Comparison of ENCODE assay signal across 15 cellular contexts in the genomic region with DNA sequence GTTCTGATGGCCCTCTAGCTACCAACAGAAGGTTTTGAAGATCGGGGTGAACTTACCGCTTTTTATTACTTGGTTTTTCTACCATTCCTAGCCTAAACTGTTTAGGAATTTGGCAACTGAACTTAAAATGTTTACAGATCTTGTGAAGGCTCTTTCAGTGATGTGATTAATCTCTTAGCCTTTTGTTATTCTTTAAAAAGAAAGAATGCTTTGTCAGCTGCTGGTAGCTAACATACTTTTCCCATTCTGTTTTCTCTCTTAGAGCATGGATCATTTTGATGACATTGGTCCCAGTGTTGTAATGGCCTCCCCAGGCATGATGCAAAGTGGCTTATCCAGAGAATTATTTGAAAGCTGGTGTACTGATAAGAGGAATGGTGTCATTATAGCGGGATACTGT. TPM values are rescaled to one million over a fixed set of nuclear protein-coding genes. Genes with fewer than 3 reads are reported as not detected.
DNase-seq lines count a peak whose midpoint lies in the region; ATAC-seq and TF ChIP-seq lines count a peak whose summit lies in the region.
"Had no signal": no experiment of that assay in that cellular context is flagged by ENCODE, and none has a peak within 500 bp of the region (broad histone marks: within the 10 kb centered on the region; RNA-seq: fewer than 3 reads in every experiment).

No MANE protein-coding gene starts in this region.

- H3K4me3 ChIP-seq in adipocyte (ENCODE audit: low read length): no peak overlapping the region
- no peak overlapping the region for H3K4me3 ChIP-seq in SK-N-SH (ENCODE audit: low read depth in 2 of 2, low read length in 1 of 2)

- POLR2A ChIA-PET in SK-N-SH (lab: Yijun Ruan, JAX): no interaction called here

- no peak for TF ChIP-seq RAD21 in SK-N-SH (IDR thresholded peaks at IDR 0.05; ENCODE audit: low read length)

- H3K79me2 ChIP-seq in SK-N-SH (ENCODE audit: insufficient read depth): no peaks in the 10 kb centered on the region

- H3K27ac ChIP-seq in temporal lobe (ENCODE audit: low read depth, low read length) (peak overlapping the region; percentile 53), SK-N-SH (ENCODE audit: low read depth in 2 of 2, low read length in 1 of 2) (no peak overlapping the region)
- H3K27ac ChIP-seq: KMS-11 had no signal

- peaks cover 8% of the 10 kb centered on the region for H3K4me1 Mint-ChIP-seq in nephron

- no peaks in the 10 kb centered on the region for H3K9me2 ChIP-seq in SK-N-SH

- H3K9me3 Mint-ChIP-seq in nephron: no peaks in the 10 kb centered on the region
- H3K9me3 Mint-ChIP-seq in activated naive CD4-positive, alpha-beta T cell treated with anti-CD3 and anti-CD28 coated beads, Interleukin-2, amount 50 U/mL, for 72 hours: no peaks in the 10 kb centered on the region

- H4K20me1 ChIP-seq in SK-N-SH (ENCODE audit: insufficient read depth): no peaks in the 10 kb centered on the region

- H3K9me3 ChIP-seq in adipocyte (ENCODE audit: control insufficient read depth, low read length) (no peaks in the 10 kb centered on the region), SK-N-SH (no peaks in the 10 kb centered on the region)

- 82% methylated on average over 3 of the region's 3 CpGs for WGBS in SK-N-SH (ENCODE audit: low lambda C conversion rate)

- H3F3A ChIP-seq in SK-N-SH (replicated peaks; ENCODE audit: insufficient read depth): peaks cover 13% of the 10 kb centered on the region

- DNase-seq in adipocyte (ENCODE audit: low read depth) (peak; percentile 42), fibroblast of peridontal ligament (ENCODE audit: extremely low read depth) (peak; percentile 32), SK-N-SH (no peak), foreskin melanocyte (no peak)
- no peak for DNase-seq in activated naive CD4-positive, alpha-beta T cell treated with anti-CD3 and anti-CD28 coated beads, Interleukin-2, amount 50 U/mL, for 72 hours (ENCODE audit: low spot score in 2 of 2)
- DNase-seq: ACHN, COR-L47, NCI-H1092, NCI-H2081 treated with DMSO at 0.1 percent for 48 hours, NCI-H524, Right ventricle myocardium superior had no signal

- no peaks in the 10 kb centered on the region for H3K27me3 Mint-ChIP-seq in nephron (ENCODE audit: low read depth)

- H3K36me3 ChIP-seq in adipocyte (ENCODE audit: control insufficient read depth, insufficient read depth, low read length, severe bottlenecking) (peaks cover 77% of the 10 kb centered on the region), SK-N-SH (replicated peaks in 1 of 2; ENCODE audit: control insufficient read depth in 1 of 2, insufficient read depth in 2 of 2, low read length in 1 of 2) (peaks cover 66 to 76% of the 10 kb centered on the region in 2 experiments)

- TF ChIP-seq CTCF in nephron (IDR thresholded peaks at IDR 0.05; ENCODE audit: unreplicated experiment in 3 of 3) (no peak), SK-N-SH (IDR thresholded peaks at IDR 0.05) (no peak)

- no peak overlapping the region for H3K9ac ChIP-seq in adipocyte (ENCODE audit: low read length)
- no peak overlapping the region for H3K9ac ChIP-seq in SK-N-SH
- H3K9ac ChIP-seq: KMS-11 had no signal

- TF ChIP-seq EP300 in SK-N-SH (IDR thresholded peaks at IDR 0.05; ENCODE audit: borderline replicate concordance in 1 of 2, low read depth in 1 of 2, low read length in 1 of 2): no peak

- peak overlapping the region in 2 of 3 experiments; percentile 79 to 88 for H3K27ac Mint-ChIP-seq in nephron
- no peak overlapping the region for H3K27ac Mint-ChIP-seq in activated naive CD4-positive, alpha-beta T cell treated with anti-CD3 and anti-CD28 coated beads, Interleukin-2, amount 50 U/mL, for 72 hours

- no peak overlapping the region for H2AFZ ChIP-seq in SK-N-SH (ENCODE audit: low read depth)

- ATAC-seq in activated naive CD4-positive, alpha-beta T cell treated with anti-CD3 and anti-CD28 coated beads, Interleukin-2, amount 50 U/mL, for 72 hours: no peak
- ATAC-seq: HepG2 had no signal

- no peak overlapping the region for H3K4me2 ChIP-seq in SK-N-SH
- H3K4me2 ChIP-seq: KMS-11 had no signal

- CTCF ChIA-PET in SK-N-SH (lab: Yijun Ruan, JAX): interaction anchor here (0.7 to 0.9 kb wide), 2 partner anchors 298 to 302 kb away, joined by 3 read pairs; no protein-coding TSS in a partner anchor

- H3K36me3 Mint-ChIP-seq in nephron (ENCODE audit: low read depth): peaks cover 63% of the 10 kb centered on the region
- H3K36me3 Mint-ChIP-seq in activated naive CD4-positive, alpha-beta T cell treated with anti-CD3 and anti-CD28 coated beads, Interleukin-2, amount 50 U/mL, for 72 hours: peaks cover 13 to 24% of the 10 kb centered on the region in 2 donors

- H3K27me3 ChIP-seq in adipocyte (replicated peaks; ENCODE audit: control insufficient read depth, insufficient read depth, low read length) (no peaks in the 10 kb centered on the region), SK-N-SH (ENCODE audit: insufficient read depth) (no peaks in the 10 kb centered on the region)

- H3K4me3 Mint-ChIP-seq in nephron: no peak overlapping the region

- H3K4me1 ChIP-seq in adipocyte (ENCODE audit: control insufficient read depth, insufficient read depth, low read length) (peaks cover 16% of the 10 kb centered on the region), SK-N-SH (ENCODE audit: control insufficient read depth in 1 of 2, insufficient read depth in 2 of 2, low read depth in 1 of 2, low read length in 1 of 2) (peaks cover 0 to 12% of the 10 kb centered on the region in 2 experiments; a peak in 1 of 4 replicates)

TF ChIP-seq in SK-N-SH, 30 proteins besides CTCF, POLR2A, EP300 and RAD21:
- TF ChIP-seq RXRA (IDR thresholded peaks at IDR 0.05; ENCODE audit: borderline replicate concordance, low read depth) (no peak), RCOR1 (IDR thresholded peaks at IDR 0.05; ENCODE audit: low read length) (no peak), FOSL2 (IDR thresholded peaks at IDR 0.05; ENCODE audit: borderline replicate concordance, low read depth) (no peak), FOXJ3 (CRISPR knock-in tag; IDR thresholded peaks at IDR 0.05) (no peak), TCF12 (IDR thresholded peaks at IDR 0.05) (no peak), ELF1 (IDR thresholded peaks at IDR 0.05) (no peak), TEAD4 (IDR thresholded peaks at IDR 0.05; ENCODE audit: borderline replicate concordance, insufficient read depth) (no peak), GATA2 (CRISPR knock-in tag; IDR thresholded peaks at IDR 0.05) (no peak), NRF1 (IDR thresholded peaks at IDR 0.05; ENCODE audit: low read depth, low read length) (no peak)
- TF ChIP-seq, protein P1, sequence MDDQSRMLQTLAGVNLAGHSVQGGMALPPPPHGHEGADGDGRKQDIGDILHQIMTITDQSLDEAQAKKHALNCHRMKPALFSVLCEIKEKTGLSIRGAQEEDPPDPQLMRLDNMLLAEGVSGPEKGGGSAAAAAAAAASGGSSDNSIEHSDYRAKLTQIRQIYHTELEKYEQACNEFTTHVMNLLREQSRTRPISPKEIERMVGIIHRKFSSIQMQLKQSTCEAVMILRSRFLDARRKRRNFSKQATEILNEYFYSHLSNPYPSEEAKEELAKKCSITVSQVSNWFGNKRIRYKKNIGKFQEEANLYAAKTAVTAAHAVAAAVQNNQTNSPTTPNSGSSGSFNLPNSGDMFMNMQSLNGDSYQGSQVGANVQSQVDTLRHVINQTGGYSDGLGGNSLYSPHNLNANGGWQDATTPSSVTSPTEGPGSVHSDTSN (IDR thresholded peaks at IDR 0.05): no peak

RNA-seq across cellular contexts. Expression of a gene that starts 18.1 kb away (rescaled TPM):
- total RNA-seq in temporal lobe: 38.8 TPM
- total RNA-seq in activated naive CD4-positive, alpha-beta T cell treated with anti-CD3 and anti-CD28 coated beads, Interleukin-2, amount 50 U/mL, for 72 hours: 10 to 100 TPM; 55.8 to 63.3 TPM
- 31.4 and 34.2 TPM in 2 replicates for polyA plus RNA-seq in SK-N-SH (2012; rRNA removed)
- 37.5 and 55.5 TPM in 2 replicates for polyA plus RNA-seq in SK-N-SH (2012; cell fraction: cytosol; rRNA removed)
- 54.0 and 69.3 TPM in 2 replicates for polyA plus RNA-seq in SK-N-SH (2012; cell fraction: nucleus; rRNA removed)

RNA-seq across cellular contexts. Expression of a gene that starts 18.2 kb away (rescaled TPM):
- 50.4 TPM for total RNA-seq in temporal lobe
- 100 to 1,000 TPM; 101 to 173 TPM for total RNA-seq in activated naive CD4-positive, alpha-beta T cell treated with anti-CD3 and anti-CD28 coated beads, Interleukin-2, amount 50 U/mL, for 72 hours
- polyA plus RNA-seq in SK-N-SH (2012; rRNA removed): 56.6 and 62.3 TPM in 2 replicates
- polyA plus RNA-seq in SK-N-SH (2012; cell fraction: cytosol; rRNA removed): 69.3 and 89.5 TPM in 2 replicates
- polyA plus RNA-seq in SK-N-SH (2012; cell fraction: nucleus; rRNA removed): 74.3 and 86.8 TPM in 2 replicates

RNA-seq across cellular contexts. Expression of a gene that starts 32.8 kb away (rescaled TPM):
- 49.2 TPM for total RNA-seq in temporal lobe
- total RNA-seq in activated naive CD4-positive, alpha-beta T cell treated with anti-CD3 and anti-CD28 coated beads, Interleukin-2, amount 50 U/mL, for 72 hours: 10 to 100 TPM; 65.8 TPM
- polyA plus RNA-seq in SK-N-SH (2012; rRNA removed): 115 and 133 TPM in 2 replicates
- 139 and 143 TPM in 2 replicates for polyA plus RNA-seq in SK-N-SH (2012; cell fraction: cytosol; rRNA removed)
- 49.0 and 74.7 TPM in 2 replicates for polyA plus RNA-seq in SK-N-SH (2012; cell fraction: nucleus; rRNA removed)

Comparison
In these comparisons a context has a peak if more than half of its experiments do, and no peak if none do; other contexts are left out.
1. DNase-seq: peak in adipocyte (single experiment) and fibroblast of peridontal ligament (single experiment); none in activated naive CD4-positive, alpha-beta T cell treated with anti-CD3 and anti-CD28 coated beads, Interleukin-2, amount 50 U/mL, for 72 hours (0 of 2), SK-N-SH (single experiment) and foreskin melanocyte (single experiment).
2. H3K27ac Mint-ChIP-seq: peak in nephron (2 of 3); none in activated naive CD4-positive, alpha-beta T cell treated with anti-CD3 and anti-CD28 coated beads, Interleukin-2, amount 50 U/mL, for 72 hours (0 of 2).